Comparison of ENCODE assay signal across 8 cellular contexts in the genomic region with DNA sequence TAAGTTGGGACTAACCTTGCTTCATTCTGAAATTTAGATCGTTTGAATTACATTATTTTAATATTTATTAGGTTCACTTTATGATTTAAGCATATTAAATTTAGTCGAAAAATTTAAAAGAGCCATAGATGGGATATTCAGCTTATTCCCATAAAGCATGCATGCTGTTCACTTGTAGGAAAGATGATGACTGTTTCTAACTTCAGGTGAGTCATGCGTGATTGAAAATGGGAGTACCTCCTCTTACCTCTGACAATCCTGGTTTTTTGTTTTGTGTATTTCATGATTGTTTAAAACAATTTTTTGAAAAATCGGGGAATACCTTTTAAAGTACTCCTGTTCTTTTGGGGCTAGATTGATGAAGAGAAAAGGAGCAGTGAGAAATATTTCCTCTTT. TPM values are rescaled to one million over a fixed set of nuclear protein-coding genes. Genes with fewer than 3 reads are reported as not detected.
DNase-seq lines count a peak whose midpoint lies in the region; ATAC-seq and TF ChIP-seq lines count a peak whose summit lies in the region.

No MANE protein-coding gene starts in this region.

- DNase-seq in left ventricle myocardium inferior (no peak), Right ventricle myocardium superior (no peak), astrocyte of the cerebellum (ENCODE audit: low read depth) (no peak), medulla oblongata (ENCODE audit: extremely low spot score) (peak; percentile 4), vagina (ENCODE audit: extremely low spot score in 2 of 2) (no peak)

- no peak for ATAC-seq in Right ventricle myocardium superior (ENCODE audit: poor library complexity)
- no peak for ATAC-seq in GM19395 (IDR thresholded peaks at IDR 0.05; ENCODE audit: unreplicated experiment)
- no peak for ATAC-seq in HG02610 (IDR thresholded peaks at IDR 0.05; ENCODE audit: unreplicated experiment)
- no peak for ATAC-seq in GM18517 (IDR thresholded peaks at IDR 0.05; ENCODE audit: unreplicated experiment)

- H3K27ac ChIP-seq in left ventricle myocardium inferior (replicated peaks) (peak overlapping the region; percentile 97), vagina (peak overlapping the region; percentile 96)

- H3K4me3 ChIP-seq in left ventricle myocardium inferior: peak overlapping the region; percentile 81
- H3K4me3 ChIP-seq in astrocyte of the cerebellum (ENCODE audit: low read depth, low read length): peak overlapping the region; percentile 91
- H3K4me3 ChIP-seq in vagina: peak overlapping the region; percentile 68 to 99

- no peak for TF ChIP-seq POLR2A in vagina (IDR thresholded peaks at IDR 0.05)

- H3K36me3 ChIP-seq in left ventricle myocardium inferior: no peaks in the 10 kb centered on the region
- H3K36me3 ChIP-seq in vagina: no peaks in the 10 kb centered on the region

- H3K27me3 ChIP-seq in left ventricle myocardium inferior (ENCODE audit: low read depth) (no peaks in the 10 kb centered on the region), vagina (no peaks in the 10 kb centered on the region)

- in situ Hi-C loops in astrocyte of the cerebellum (cut with HindIII; ENCODE audit: low sequenced_read_pairs): no loop called here

- intact Hi-C loops in left ventricle myocardium inferior (cut with micrococcal nuclease): no loop called here
- intact Hi-C loops in Right ventricle myocardium superior (cut with DNase I): no loop called here
- intact Hi-C loops in vagina (cut with DNase I): no loop called here

- H3K4me1 ChIP-seq in left ventricle myocardium inferior: peaks cover 78% of the 10 kb centered on the region
- peaks cover 55% of the 10 kb centered on the region for H3K4me1 ChIP-seq in vagina

- H3K9me3 ChIP-seq in left ventricle myocardium inferior (replicated peaks) (no peaks in the 10 kb centered on the region), vagina (no peaks in the 10 kb centered on the region)

- TF ChIP-seq CTCF in left ventricle myocardium inferior (IDR thresholded peaks at IDR 0.05; ENCODE audit: borderline replicate concordance): no peak
- TF ChIP-seq CTCF in astrocyte of the cerebellum (IDR thresholded peaks at IDR 0.05; ENCODE audit: low read depth, low read length, missing control alignments): no peak
- no peak for TF ChIP-seq CTCF in vagina (IDR thresholded peaks at IDR 0.05)

RNA-seq across cellular contexts. Expression of a gene that starts 1.4 kb away (rescaled TPM):
- total RNA-seq in left ventricle myocardium inferior: 13.8 TPM
- total RNA-seq in Right ventricle myocardium superior: 12.2 TPM
- total RNA-seq in vagina: 36.3 TPM
